Comparison of ENCODE assay signal across 13 cellular contexts in the genomic region with DNA sequence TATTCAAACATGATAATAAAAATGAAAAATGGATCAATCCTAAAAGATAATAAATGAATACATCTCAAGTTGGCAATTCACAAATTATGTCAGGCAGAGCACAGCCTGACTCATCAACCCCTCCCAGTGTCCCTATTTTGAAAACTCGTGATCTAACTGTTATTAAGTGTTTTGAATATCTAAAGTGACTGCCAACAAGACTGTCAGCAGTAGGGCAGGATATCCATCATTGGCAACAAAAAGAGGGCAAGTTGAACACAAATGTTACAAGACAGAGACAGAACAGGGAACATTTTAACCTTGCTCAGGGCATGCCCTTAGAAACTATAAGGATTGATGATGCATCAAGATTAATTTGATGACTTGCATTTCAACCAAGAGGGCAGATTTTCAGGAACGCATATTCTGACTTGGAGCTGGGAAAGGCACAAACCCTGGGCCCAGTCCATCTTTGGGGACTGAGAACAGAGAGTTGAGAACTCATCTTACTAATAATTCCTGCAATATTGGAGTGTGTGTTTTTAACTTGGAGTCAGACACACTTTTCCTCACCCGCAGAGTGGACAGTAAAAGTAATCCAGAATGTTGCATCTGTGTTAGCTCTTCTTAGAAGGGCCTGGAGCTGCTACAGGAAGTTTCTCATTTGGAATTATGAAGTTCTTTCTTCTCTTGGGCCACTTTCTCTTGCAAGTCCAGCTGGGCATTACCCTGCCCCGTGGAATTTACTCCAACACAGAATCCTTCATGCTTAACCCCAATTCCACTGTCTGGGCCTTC.
A peak's percentile ranks its signal among the peaks of the same experiment; 100 is the strongest.
DNase-seq lines count a peak whose midpoint lies in the region; ATAC-seq and TF ChIP-seq lines count a peak whose summit lies in the region.
"Had no signal": no experiment of that assay in that cellular context is flagged by ENCODE, and none has a peak within 500 bp of the region (broad histone marks: within the 10 kb centered on the region; RNA-seq: fewer than 3 reads in every experiment).

No MANE protein-coding gene starts in this region.

- in situ Hi-C loops in GM13977 (cut with MboI; ENCODE audit: low pct_unique_long_range_greater_than_20kb, low sequenced_read_pairs, unreplicated experiment), result no loop called here

- H3K4me3 ChIP-seq in right cardiac atrium (ENCODE audit: low read length) (no peak overlapping the region), tibial artery (no peak overlapping the region)
- H3K4me3 ChIP-seq: dorsolateral prefrontal cortex, GM23338, prostate gland, stomach had no signal

- 25% methylated on average over 4 of the region's 4 CpGs for WGBS in right cardiac atrium

- TF ChIP-seq CTCF in tibial artery (IDR thresholded peaks at IDR 0.05) (no peak), GM13977 (IDR thresholded peaks at IDR 0.05; ENCODE audit: extremely low read depth, insufficient read depth, missing control alignments) (no peak)

- intact Hi-C loops in right cardiac atrium (cut with DNase I), result no loop called here
- intact Hi-C loops in tibial artery (cut with DNase I; ENCODE audit: low total_unique reads), result loop anchor here (10.0 kb wide), 1 partner anchor 61 kb away; no protein-coding TSS in a partner anchor

- H3K27me3 ChIP-seq in right cardiac atrium (ENCODE audit: control insufficient read depth, insufficient read depth) (no peaks in the 10 kb centered on the region), tibial artery (no peaks in the 10 kb centered on the region)
- H3K27me3 ChIP-seq: dorsolateral prefrontal cortex, stomach had no signal

- peak; percentile 87 to 92 for ATAC-seq in right cardiac atrium
- ATAC-seq in HG03159 (IDR thresholded peaks at IDR 0.05; ENCODE audit: unreplicated experiment), result no peak
- ATAC-seq: GM23338 had no signal

- H3K27ac ChIP-seq in epithelial cell of prostate, result peak overlapping the region; percentile 83
- H3K27ac ChIP-seq in right cardiac atrium (ENCODE audit: low read length), result peak overlapping the region; percentile 56
- H3K27ac ChIP-seq in tibial artery, result peak overlapping the region; percentile 14 to 41
- H3K27ac ChIP-seq: dorsolateral prefrontal cortex had no signal

- peak; percentile 14 for DNase-seq in HT1080 (ENCODE audit: low read depth)
- no peak for DNase-seq in epithelial cell of prostate (ENCODE audit: low read depth, low spot score)
- peak in 1 of 3 donors; percentile 15 for DNase-seq in right cardiac atrium
- peak in 1 of 2 donors; percentile 48 for DNase-seq in tibial artery
- no peak for DNase-seq in GM13977 (ENCODE audit: low spot score)
- no peak for DNase-seq in NCI-H1048 (lab: John Stamatoyannopoulos, UW)
- DNase-seq in NCI-H1417 treated with DMSO at 0.1 percent for 48 hours (lab: John Stamatoyannopoulos, UW), result no peak
- DNase-seq: activated B cell treated with CpG ODN at 0.5 μM for 24 hours, dorsolateral prefrontal cortex, stomach had no signal

- peaks cover 2% of the 10 kb centered on the region for H3K4me1 ChIP-seq in right cardiac atrium (ENCODE audit: control insufficient read depth, insufficient read depth, low read length)
- H3K4me1 ChIP-seq in tibial artery, result peaks cover 0 to 11% (median 0%) of the 10 kb centered on the region in 4 donors
- H3K4me1 ChIP-seq: prostate gland, stomach had no signal

- no peaks in the 10 kb centered on the region for H3K36me3 ChIP-seq in tibial artery
- H3K36me3 ChIP-seq: prostate gland, stomach had no signal

- H3K9me3 ChIP-seq in right cardiac atrium (ENCODE audit: control insufficient read depth, low read length), result no peaks in the 10 kb centered on the region
- no peaks in the 10 kb centered on the region for H3K9me3 ChIP-seq in tibial artery
- H3K9me3 ChIP-seq: prostate gland had no signal

Comparison
In these comparisons a context has a peak if more than half of its experiments do, and no peak if none do; other contexts are left out.
1. H3K27ac ChIP-seq: peak in every context shown above with its lines; median percentile 83 in epithelial cell of prostate; 56 in right cardiac atrium; 28 in tibial artery.